In genomic region chr17:32757963-32758362, GRCh38 we compare ENCODE assay signal across 30 cellular contexts.
DNase-seq lines count a peak whose midpoint lies in the region; ATAC-seq and TF ChIP-seq lines count a peak whose summit lies in the region.
"Had no signal": no experiment of that assay in that cellular context is flagged by ENCODE, and none has a peak within 500 bp of the region (broad histone marks: within the 10 kb centered on the region; RNA-seq: fewer than 3 reads in every experiment).

No MANE protein-coding gene starts in this region.

- no peak for ATAC-seq in GM21717 (IDR thresholded peaks at IDR 0.05; ENCODE audit: unreplicated experiment)
- ATAC-seq: A549, lower lobe of right lung, Right ventricle myocardium inferior had no signal

- no peak overlapping the region for H3K27ac Mint-ChIP-seq in Caco-2 (ENCODE audit: unreplicated experiment)
- H3K27ac Mint-ChIP-seq: activated B cell treated with CpG ODN at 0.5 μM for 24 hours; activated naive CD8-positive, alpha-beta T cell had no signal

- DNase-seq in AG10803 (ENCODE audit: low read depth) (peak; percentile 48), choroid plexus epithelial cell (ENCODE audit: low read depth) (peak; percentile 28), kidney tubule cell (ENCODE audit: low spot score) (peak; percentile 51), activated gamma-delta T cell (lab: John Stamatoyannopoulos, UW) (no peak), Caco-2 (no peak), ACHN (no peak)
- DNase-seq: activated B cell treated with CpG ODN at 0.5 μM for 24 hours; activated CD4-positive, alpha-beta T cell treated with anti-CD3 and anti-CD28 coated beads, Interleukin-2, amount 50 U/mL, for 48 hours; activated CD8-positive, alpha-beta memory T cell treated with anti-CD3 and anti-CD28 coated beads, Interleukin-2, amount 50 U/mL, for 4 hours; cerebellar nuclear complex; DMS79 treated with DMSO at 0.1 percent for 48 hours; effector CD4-positive, alpha-beta T cell; esophagus squamous epithelium; IMR-90; islet precursor cell; lower lobe of right lung; NCI-H1092 treated with DMSO at 0.1 percent for 48 hours; NCI-H2029; NCI-H2227 treated with DMSO at 0.1 percent for 48 hours; OCI-M1; stimulated activated CD4-positive, alpha-beta T cell treated with anti-CD3 and anti-CD28 coated beads, Interleukin-2, amount 100 ng/mL, for 24 hours; upper lobe of left lung had no signal

- peaks cover 12% of the 10 kb centered on the region for H3K4me1 Mint-ChIP-seq in Caco-2 (ENCODE audit: low read depth, unreplicated experiment)
- H3K4me1 Mint-ChIP-seq: activated B cell treated with CpG ODN at 0.5 μM for 24 hours had no signal

- no peak overlapping the region for H3K27ac ChIP-seq in HEK293 (ENCODE audit: extremely low read depth, low read depth, low read length)
- H3K27ac ChIP-seq: A549, ascending aorta, BLaER1, esophagus squamous epithelium, lower lobe of right lung, prostate gland, upper lobe of left lung had no signal

- intact Hi-C loops in Caco-2 (cut with micrococcal nuclease; ENCODE audit: unreplicated experiment) = no loop called here

- H3K27me3 ChIP-seq in Caco-2 (replicated peaks; ENCODE audit: control insufficient read depth, insufficient read depth, low read length) = no peaks in the 10 kb centered on the region
- H3K27me3 ChIP-seq: ascending aorta, BLaER1, esophagus squamous epithelium, upper lobe of left lung had no signal

- H3K36me3 ChIP-seq in HEK293 (ENCODE audit: control insufficient read depth in 2 of 2, insufficient read depth in 1 of 2, low read length in 2 of 2) (peaks cover 2 to 5% of the 10 kb centered on the region in 2 experiments; a peak in 2 of 3 replicates), Caco-2 (ENCODE audit: control insufficient read depth, insufficient read depth, low read length) (peaks cover 3% of the 10 kb centered on the region)
- H3K36me3 ChIP-seq: BLaER1, prostate gland had no signal

- in situ Hi-C loops in ACHN (cut with HindIII; ENCODE audit: low pct_ligation_motif_present, low pct_unique_long_range_greater_than_20kb, low sequenced_read_pairs) = loop anchor here (25.0 kb wide), 1 partner anchor 271 kb away; the partner anchor contains the start of gene CDK5R1

- H3K9me3 ChIP-seq in HEK293 (ENCODE audit: control insufficient read depth, insufficient read depth, low read depth, low read length) = no peaks in the 10 kb centered on the region; the same call in 1 of the 2 replicates
- no peaks in the 10 kb centered on the region for H3K9me3 ChIP-seq in Caco-2
- H3K9me3 ChIP-seq: A549, ascending aorta, BLaER1, esophagus squamous epithelium, lower lobe of right lung, prostate gland, upper lobe of left lung had no signal

- CTCF ChIA-PET in HEK293 (lab: Yijun Ruan, JAX) (interaction anchor here (0.6 to 2.8 kb wide), 7 partner anchors 25 to 506 kb away, joined by 3 to 30 read pairs (median 12); no protein-coding TSS in a partner anchor), Caco-2 (lab: Charles Lee) (no interaction called here)

- TF ChIP-seq CTCF in AG10803 (conservative IDR thresholded peaks at IDR 0.05; ENCODE audit: low read length) = no peak
- no peak for TF ChIP-seq CTCF in HEK293 (tag by site-specific recombination; IDR thresholded peaks at IDR 0.05)
- no peak for TF ChIP-seq CTCF in choroid plexus epithelial cell (conservative IDR thresholded peaks at IDR 0.05; ENCODE audit: low read depth, low read length)
- no peak for TF ChIP-seq CTCF in Caco-2 (IDR thresholded peaks at IDR 0.05; ENCODE audit: insufficient read depth in 1 of 2, low read depth in 1 of 2, low read length in 1 of 2, severe bottlenecking in 1 of 2, unreplicated experiment in 1 of 2)

- H3K36me3 Mint-ChIP-seq in Caco-2 (ENCODE audit: insufficient read depth, unreplicated experiment) = peaks cover 56% of the 10 kb centered on the region

- H3K27me3 Mint-ChIP-seq in Caco-2 (ENCODE audit: insufficient read depth, unreplicated experiment) = no peaks in the 10 kb centered on the region
- H3K27me3 Mint-ChIP-seq: activated B cell treated with CpG ODN at 0.5 μM for 24 hours; activated naive CD8-positive, alpha-beta T cell had no signal

- H3K4me1 ChIP-seq in HEK293 (ENCODE audit: control insufficient read depth, insufficient read depth, low read length) (no peaks in the 10 kb centered on the region), Caco-2 (no peaks in the 10 kb centered on the region)
- H3K4me1 ChIP-seq: A549, ascending aorta, BLaER1, esophagus squamous epithelium, lower lobe of right lung, prostate gland, upper lobe of left lung had no signal

- no TSS peak for BruUV-seq in Caco-2 (replicated peaks; lab: Mats Ljungman, UMichigan)

- H3K9me3 Mint-ChIP-seq in Caco-2 (ENCODE audit: unreplicated experiment) = no peaks in the 10 kb centered on the region
- H3K9me3 Mint-ChIP-seq: activated B cell treated with CpG ODN at 0.5 μM for 24 hours had no signal

- no peak overlapping the region for H3K4me3 ChIP-seq in AG10803 (ENCODE audit: low read length)
- H3K4me3 ChIP-seq in HEK293 (ENCODE audit: low read depth, low read length) = no peak overlapping the region
- H3K4me3 ChIP-seq in choroid plexus epithelial cell (ENCODE audit: low read depth, low read length) = no peak overlapping the region
- no peak overlapping the region for H3K4me3 ChIP-seq in Caco-2 (ENCODE audit: low read depth, low read length)
- H3K4me3 ChIP-seq: A549, ascending aorta, BLaER1, esophagus squamous epithelium, lower lobe of right lung, prostate gland, upper lobe of left lung had no signal

- POLR2A ChIA-PET in HEK293 (lab: Yijun Ruan, JAX) (interaction anchor here (1.0 kb wide), 1 partner anchor 8 kb away, joined by 3 read pairs; no protein-coding TSS in a partner anchor), Caco-2 (lab: Charles Lee) (no interaction called here)

- H3K4me3 Mint-ChIP-seq in Caco-2 (ENCODE audit: unreplicated experiment) = no peak overlapping the region
- H3K4me3 Mint-ChIP-seq: activated B cell treated with CpG ODN at 0.5 μM for 24 hours; activated naive CD8-positive, alpha-beta T cell had no signal

TF ChIP-seq in HEK293, 187 proteins besides CTCF, POLR2A, EP300 and RAD21:
- TF ChIP-seq SCRT2 (tag by site-specific recombination; IDR thresholded peaks at IDR 0.05) = peak; percentile 86
- TF ChIP-seq PBX3 (CRISPR knock-in tag; IDR thresholded peaks at IDR 0.05) = no peak
- 0 out of 2 replicates have a peak, but pooled peaks have one; percentile 16 for TF ChIP-seq ZNF600 (tag by site-specific recombination; IDR thresholded peaks at IDR 0.05)
- no peak for TF ChIP-seq ZFP37 (tag by site-specific recombination; IDR thresholded peaks at IDR 0.05)
- TF ChIP-seq ZBTB44 (tag by site-specific recombination; IDR thresholded peaks at IDR 0.05) = no peak
- TF ChIP-seq ZNF837 (tag by site-specific recombination; IDR thresholded peaks at IDR 0.05) = no peak

Comparison
In these comparisons a context has a peak if more than half of its experiments do, and no peak if none do; other contexts are left out.
1. DNase-seq: peak in AG10803 (single experiment), choroid plexus epithelial cell (single experiment) and kidney tubule cell (single experiment); none in activated gamma-delta T cell (single experiment), Caco-2 (0 of 2) and ACHN (single experiment).